24 cellular contexts compared by ENCODE assay signal in genomic region chr1:61776091-61776490, GRCh38.
"Had no signal": no experiment of that assay in that cellular context is flagged by ENCODE, and none has a peak within 500 bp of the region (broad histone marks: within the 10 kb centered on the region; RNA-seq: fewer than 3 reads in every experiment).

No MANE protein-coding gene starts in this region.

- H3K4me3 ChIP-seq: ascending aorta, body of pancreas, SK-N-MC had no signal

- H3K27me3 ChIP-seq: ascending aorta, body of pancreas had no signal

- ATAC-seq: activated CD8-positive, alpha-beta memory T cell treated with anti-CD3 and anti-CD28 coated beads, Interleukin-2, amount 10 ng/mL, durations not matched to agents 7 days and 5 days; activated naive CD4-positive, alpha-beta T cell treated with anti-CD3 and anti-CD28 coated beads, Interleukin-2, amount 50 U/mL, for 72 hours; activated naive CD8-positive, alpha-beta T cell treated with anti-CD3 and anti-CD28 coated beads, Interleukin-2, amount 50 U/mL, for 24 hours; body of pancreas; PC-3; T-cell had no signal

- DNase-seq: activated B cell treated with CpG ODN at 0.5 μM for 24 hours; activated CD4-positive, alpha-beta T cell treated with anti-CD3 and anti-CD28 coated beads for 1 hour; activated CD4-positive, alpha-beta T cell treated with anti-CD3 and anti-CD28 coated beads, Interleukin-2, amount 10 ng/mL, durations not matched to agents 24 days and 14 days; activated CD4-positive, alpha-beta T cell treated with anti-CD3 and anti-CD28 coated beads, Interleukin-2, amount 50 U/mL, for 48 hours; activated CD8-positive, alpha-beta memory T cell treated with anti-CD3 and anti-CD28 coated beads, Interleukin-2, amount 10 ng/mL, durations not matched to agents 7 days and 5 days; activated effector memory CD4-positive, alpha-beta T cell treated with anti-CD3 and anti-CD28 coated beads, Interleukin-2, amount 50 U/mL, for 16 hours; activated naive CD4-positive, alpha-beta T cell treated with Interleukin-2 at 50 U/mL for 16 hours; activated naive CD8-positive, alpha-beta T cell treated with anti-CD3 and anti-CD28 coated beads, Interleukin-2, amount 50 U/mL, for 24 hours; activated T-cell treated with anti-CD3 and anti-CD28 coated beads, Interleukin-2, amount 50 U/mL, for 24 hours; amniotic stem cell; body of pancreas; central memory CD4-positive, alpha-beta T cell; KBM-7; NCI-H1048; NCI-H446; NCI-H524; PC-3; SIG-M5; T-cell; T-helper 2 cell; T1000 had no signal

- H3K27ac ChIP-seq: ascending aorta, body of pancreas, SK-N-MC had no signal

- H3K9me3 ChIP-seq: ascending aorta, body of pancreas had no signal

- H3K4me1 ChIP-seq: ascending aorta, body of pancreas had no signal
